2 cellular contexts compared by ENCODE assay signal in genomic region chr5:10556893-10557746, GRCh38.
TF ChIP-seq lines count a peak whose summit lies in the region.

No MANE protein-coding gene starts in this region.

TF ChIP-seq in GM12891, 5 proteins besides CTCF, POLR2A, EP300 and RAD21 (continued from another document):
- no peak for TF ChIP-seq SPI1 (IDR thresholded peaks at IDR 0.05; ENCODE audit: low read depth, low read length)
- TF ChIP-seq POU2F2 (IDR thresholded peaks at IDR 0.05; ENCODE audit: low read depth, low read length), result no peak
- no peak for TF ChIP-seq POLR2AphosphoS5 (IDR thresholded peaks at IDR 0.05; ENCODE audit: low read depth, low read length)
- TF ChIP-seq TAF1 (IDR thresholded peaks at IDR 0.05; ENCODE audit: low read depth, low read length), result no peak

TF ChIP-seq in endothelial cell of umbilical vein, 7 proteins besides CTCF, POLR2A, EP300 and RAD21:
- TF ChIP-seq MAX (IDR thresholded peaks at IDR 0.05; ENCODE audit: insufficient read depth, insufficient read length) (no peak), FOS (IDR thresholded peaks at IDR 0.05; ENCODE audit: borderline replicate concordance, insufficient read depth, low read length) (no peak), MYC (IDR thresholded peaks at IDR 0.05; ENCODE audit: low read depth, low read length) (no peak), POLR2AphosphoS5 (IDR thresholded peaks at IDR 0.05; ENCODE audit: insufficient read depth, low read depth, low read length) (no peak), JUN (IDR thresholded peaks at IDR 0.05; ENCODE audit: borderline replicate concordance, insufficient read depth, insufficient read length, low read depth) (no peak), GATA2 (IDR thresholded peaks at IDR 0.05; ENCODE audit: insufficient read depth, insufficient read length, low read depth, low read length) (no peak), EZH2 (IDR thresholded peaks at IDR 0.05; ENCODE audit: borderline replicate concordance, low read depth, low read length, severe bottlenecking) (no peak)
